In the genomic region with DNA sequence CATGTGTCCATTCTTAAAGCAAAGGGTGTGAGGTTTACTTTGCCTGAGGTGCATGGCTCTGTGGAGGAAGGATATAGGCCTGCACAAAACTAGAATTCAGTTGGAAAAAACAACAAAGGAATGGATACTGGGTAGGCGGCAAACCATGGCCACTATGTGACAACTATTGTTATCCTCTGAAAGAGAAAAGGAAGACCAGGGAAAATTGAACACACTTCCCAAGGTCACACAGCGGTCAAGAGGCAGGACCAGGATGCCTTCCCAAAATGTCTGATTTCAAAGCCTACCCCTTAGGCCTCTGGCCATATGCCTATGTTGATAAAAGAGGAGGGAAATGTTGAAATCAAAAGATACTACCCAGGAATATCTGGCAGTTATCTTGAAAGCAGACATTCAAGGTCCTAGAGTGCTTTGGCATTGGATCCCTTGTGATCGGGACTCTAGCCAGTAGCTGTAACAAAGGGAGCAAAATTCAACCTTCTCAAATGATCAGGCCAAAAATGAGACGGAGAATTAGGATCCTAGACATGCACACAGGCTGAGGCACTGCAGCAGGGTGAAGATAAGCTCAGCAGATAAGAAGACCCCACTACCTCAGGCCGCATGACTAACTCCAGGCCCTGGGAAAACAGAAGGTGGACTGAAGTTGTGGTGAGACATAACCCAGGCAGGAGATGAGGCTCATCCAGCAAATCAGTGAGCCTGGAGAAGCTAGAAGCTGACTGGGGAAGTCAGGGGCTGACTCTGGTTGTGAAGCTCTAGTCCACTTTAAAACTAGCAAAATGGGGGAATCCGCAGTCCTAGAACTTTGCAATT, we compare ENCODE assay signal across 19 cellular contexts.
"Had no signal": no experiment of that assay in that cellular context is flagged by ENCODE, and none has a peak within 500 bp of the region (broad histone marks: within the 10 kb centered on the region; RNA-seq: fewer than 3 reads in every experiment).

No MANE protein-coding gene starts in this region.

- H3K27me3 ChIP-seq: gastrocnemius medialis, heart right ventricle, ovary, right lobe of liver, suprapubic skin, thyroid gland, upper lobe of left lung, uterus had no signal

- DNase-seq: effector memory CD4-positive, alpha-beta T cell; gastrocnemius medialis; heart right ventricle; hypothalamus; left ventricle myocardium inferior; naive B cell; ovary; right lobe of liver; stimulated activated CD4-positive, alpha-beta T cell treated with anti-CD3 and anti-CD28 coated beads, Interleukin-4, amount 100 ng/mL, for 1 hour; stimulated activated CD8-positive, alpha-beta memory T cell treated with anti-CD3 and anti-CD28 coated beads, Interleukin-4, amount 100 ng/mL, for 48 hours; stimulated activated naive CD8-positive, alpha-beta T cell treated with anti-CD3 and anti-CD28 coated beads, Interleukin-15, Interleukin-2, amounts not matched to agents 100 U/mL and 50 U/mL, for 24 hours; upper lobe of left lung had no signal

- H3K27ac ChIP-seq: gastrocnemius medialis, heart right ventricle, left ventricle myocardium inferior, ovary, right lobe of liver, suprapubic skin, thyroid gland, upper lobe of left lung, uterus had no signal

- H3K36me3 ChIP-seq: gastrocnemius medialis, heart right ventricle, left ventricle myocardium inferior, ovary, right lobe of liver, suprapubic skin, thyroid gland, upper lobe of left lung, uterus had no signal

- H3K9me3 ChIP-seq: gastrocnemius medialis, heart right ventricle, left ventricle myocardium inferior, ovary, right lobe of liver, suprapubic skin, thyroid gland, upper lobe of left lung, uterus had no signal

- H3K4me1 ChIP-seq: gastrocnemius medialis, right lobe of liver, suprapubic skin, thyroid gland, upper lobe of left lung, uterus had no signal

- H3K4me3 ChIP-seq: gastrocnemius medialis, heart right ventricle, left ventricle myocardium inferior, ovary, right lobe of liver, suprapubic skin, thyroid gland, upper lobe of left lung, uterus had no signal

- H3K36me3 Mint-ChIP-seq: naive B cell; stimulated activated effector memory CD8-positive, alpha-beta T cell treated with anti-CD3 and anti-CD28 coated beads, Interleukin-12 subunit alpha, Interleukin-12 subunit beta, amount 100 ng/mL, for 72 hours had no signal

- H3K4me1 Mint-ChIP-seq: naive B cell; stimulated activated effector memory CD8-positive, alpha-beta T cell treated with anti-CD3 and anti-CD28 coated beads, Interleukin-12 subunit alpha, Interleukin-12 subunit beta, amount 100 ng/mL, for 72 hours had no signal

- ATAC-seq: esophagus mucosa; gastrocnemius medialis; stimulated activated effector memory CD8-positive, alpha-beta T cell treated with anti-CD3 and anti-CD28 coated beads, Interleukin-12 subunit alpha, Interleukin-12 subunit beta, amount 100 ng/mL, for 72 hours; stimulated activated naive CD8-positive, alpha-beta T cell treated with anti-CD3 and anti-CD28 coated beads, Interleukin-15, Interleukin-2, amounts not matched to agents 100 U/mL and 50 U/mL, for 24 hours had no signal

- H3K4me3 Mint-ChIP-seq: naive B cell; stimulated activated effector memory CD8-positive, alpha-beta T cell treated with anti-CD3 and anti-CD28 coated beads, Interleukin-12 subunit alpha, Interleukin-12 subunit beta, amount 100 ng/mL, for 72 hours had no signal

- H3K9me3 Mint-ChIP-seq: stimulated activated effector memory CD8-positive, alpha-beta T cell treated with anti-CD3 and anti-CD28 coated beads, Interleukin-12 subunit alpha, Interleukin-12 subunit beta, amount 100 ng/mL, for 72 hours had no signal

- H3K27ac Mint-ChIP-seq: naive B cell; stimulated activated effector memory CD8-positive, alpha-beta T cell treated with anti-CD3 and anti-CD28 coated beads, Interleukin-12 subunit alpha, Interleukin-12 subunit beta, amount 100 ng/mL, for 72 hours had no signal

- FAIRE-seq: endometrium, keratinocyte had no signal
